ENCODE assay signal across 17 cellular contexts in the genomic region with DNA sequence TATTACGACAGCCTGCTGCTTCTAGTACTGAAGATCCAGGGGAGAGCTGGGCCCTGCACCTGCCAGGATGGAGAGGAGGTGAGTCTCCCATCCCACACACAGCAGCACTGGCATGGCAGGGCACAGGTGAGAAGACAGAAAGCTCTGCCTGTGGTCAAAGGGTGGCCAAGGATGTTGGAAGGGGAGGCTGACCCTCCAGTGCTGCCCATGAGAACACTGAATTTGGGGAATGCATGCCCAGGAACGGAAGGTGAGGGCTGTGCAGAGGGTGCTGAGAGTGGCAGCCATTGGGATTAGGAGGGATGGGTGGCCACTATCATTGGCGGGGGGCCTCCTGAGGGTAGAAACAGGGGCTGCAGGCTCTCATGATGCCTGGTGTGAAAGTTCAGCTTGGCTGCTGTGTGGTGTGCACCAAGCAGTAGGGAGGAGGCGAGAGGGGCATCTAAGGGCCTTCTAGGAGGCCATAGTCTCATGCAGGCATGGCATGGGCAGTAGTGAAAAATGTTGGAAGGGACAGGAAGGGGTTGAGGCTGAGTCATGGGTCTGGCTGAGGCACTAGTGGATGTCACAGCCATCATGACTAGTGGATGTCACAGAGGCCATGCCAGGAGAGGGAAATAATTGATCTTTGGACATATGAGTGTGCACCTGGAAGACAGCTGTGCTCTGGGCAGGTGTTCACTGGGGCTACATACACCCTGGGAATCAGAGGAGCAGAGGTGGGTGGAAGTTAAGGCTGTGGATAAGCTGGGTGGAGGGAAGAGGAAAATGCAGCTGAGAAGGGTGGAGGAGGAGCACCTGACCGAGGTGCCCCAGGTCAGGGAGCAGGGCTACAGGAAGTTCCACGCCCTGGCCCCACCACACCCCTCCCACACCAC. TPM values are rescaled to one million over a fixed set of nuclear protein-coding genes. Genes with fewer than 3 reads are reported as not detected.
A peak's percentile ranks its signal among the peaks of the same experiment; 100 is the strongest.
DNase-seq lines count a peak whose midpoint lies in the region; ATAC-seq, FAIRE-seq and TF ChIP-seq lines count a peak whose summit lies in the region.
"Had no signal": no experiment of that assay in that cellular context is flagged by ENCODE, and none has a peak within 500 bp of the region (broad histone marks: within the 10 kb centered on the region; RNA-seq: fewer than 3 reads in every experiment).

No MANE protein-coding gene starts in this region.

- no peaks in the 10 kb centered on the region for H3K9me3 ChIP-seq in thoracic aorta
- H3K9me3 ChIP-seq: testis had no signal

- no peak overlapping the region for H3K4me3 ChIP-seq in thoracic aorta
- H3K4me3 ChIP-seq: testis had no signal

- peaks cover 33% of the 10 kb centered on the region for H3K4me1 Mint-ChIP-seq in stimulated activated memory B cell treated with anti-CD40 and anti-IgM and Interleukin-4, amounts not matched to agents 10 μg/mL and 1 μg/mL and 100 μg/mL, for 72 hours

- H3K27ac Mint-ChIP-seq in stimulated activated memory B cell treated with anti-CD40 and anti-IgM and Interleukin-4, amounts not matched to agents 10 μg/mL and 1 μg/mL and 100 μg/mL, for 72 hours: no peak overlapping the region
- H3K27ac Mint-ChIP-seq: activated T-helper 17 cell treated with anti-CD3 and anti-CD28 coated beads, Interleukin-2, amount 50 U/mL, for 72 hours had no signal

- H3K4me3 Mint-ChIP-seq in stimulated activated memory B cell treated with anti-CD40 and anti-IgM and Interleukin-4, amounts not matched to agents 10 μg/mL and 1 μg/mL and 100 μg/mL, for 72 hours: no peak overlapping the region
- H3K4me3 Mint-ChIP-seq: activated T-helper 17 cell treated with anti-CD3 and anti-CD28 coated beads, Interleukin-2, amount 50 U/mL, for 72 hours had no signal

- no peaks in the 10 kb centered on the region for H3K36me3 Mint-ChIP-seq in stimulated activated memory B cell treated with anti-CD40 and anti-IgM and Interleukin-4, amounts not matched to agents 10 μg/mL and 1 μg/mL and 100 μg/mL, for 72 hours
- H3K36me3 Mint-ChIP-seq: T-cell had no signal

- no peak overlapping the region for H3K27ac ChIP-seq in thoracic aorta

- H3K4me1 ChIP-seq in thoracic aorta (ENCODE audit: control insufficient read depth in 1 of 2, low read depth in 2 of 2): peaks cover 11 to 14% of the 10 kb centered on the region in 2 donors

- no peaks in the 10 kb centered on the region for H3K27me3 ChIP-seq in thoracic aorta (replicated peaks; ENCODE audit: insufficient read depth)
- H3K27me3 ChIP-seq: testis had no signal

- DNase-seq in NCI-H510A treated with DMSO at 0.1 percent for 48 hours (lab: John Stamatoyannopoulos, UW): peak; percentile 28
- no peak for DNase-seq in NCI-H510A (lab: John Stamatoyannopoulos, UW)
- DNase-seq in RCC 7860 (ENCODE audit: low spot score): peak; percentile 30
- DNase-seq in islet precursor cell: peak; percentile 42
- no peak for DNase-seq in thoracic aorta (ENCODE audit: low spot score)
- no peak for DNase-seq in C1 segment of cervical spinal cord (lab: John Stamatoyannopoulos, UW)
- DNase-seq in frontal cortex (ENCODE audit: low spot score in 2 of 2): no peak
- DNase-seq: 8988T; activated CD4-positive, alpha-beta T cell treated with anti-CD3 and anti-CD28 coated beads for 4 hours; DMS 273 treated with DMSO at 0.1 percent for 48 hours; Karpas-422; NCI-H2107; T-cell; testis had no signal

- FAIRE-seq in RCC 7860 (lab: Jason Lieb, UNC) (no peak), frontal cortex (lab: Jason Lieb, UNC) (no peak)

- peak; percentile 22 for ATAC-seq in thoracic aorta (ENCODE audit: insufficient number of reproducible peaks, low FRiP score, low read depth)
- no peak for ATAC-seq in stimulated activated memory B cell treated with anti-CD40 and anti-IgM and Interleukin-4, amounts not matched to agents 10 μg/mL and 1 μg/mL and 100 μg/mL, for 72 hours
- ATAC-seq: activated T-helper 17 cell treated with anti-CD3 and anti-CD28 coated beads, Interleukin-2, amount 50 U/mL, for 72 hours; T-cell had no signal

- no peaks in the 10 kb centered on the region for H3K9me3 Mint-ChIP-seq in stimulated activated memory B cell treated with anti-CD40 and anti-IgM and Interleukin-4, amounts not matched to agents 10 μg/mL and 1 μg/mL and 100 μg/mL, for 72 hours
- H3K9me3 Mint-ChIP-seq: activated T-helper 17 cell treated with anti-CD3 and anti-CD28 coated beads, Interleukin-2, amount 50 U/mL, for 72 hours; T-cell had no signal

- no peaks in the 10 kb centered on the region for H3K36me3 ChIP-seq in thoracic aorta

- no peak for TF ChIP-seq CTCF in thoracic aorta (IDR thresholded peaks at IDR 0.05)

- H3K27me3 Mint-ChIP-seq in stimulated activated memory B cell treated with anti-CD40 and anti-IgM and Interleukin-4, amounts not matched to agents 10 μg/mL and 1 μg/mL and 100 μg/mL, for 72 hours: peaks cover 53% of the 10 kb centered on the region

RNA-seq across cellular contexts. Expression of gene LRRC74B, which starts 2.5 kb away (rescaled TPM):
- total RNA-seq in thoracic aorta: not detected
- under 0.01 TPM for total RNA-seq in frontal cortex
- total RNA-seq: activated T-helper 17 cell treated with anti-CD3 and anti-CD28 coated beads, Interleukin-2, amount 50 U/mL, for 72 hours; glomerular endothelial cell had no signal

RNA-seq across cellular contexts. Expression of gene SLC7A4, which starts 10.9 kb away (rescaled TPM):
- total RNA-seq in thoracic aorta (1 to 10 TPM in 1 of 2 donors, not detected in 1; 1.2 TPM), frontal cortex (2.0 TPM)
- total RNA-seq: activated T-helper 17 cell treated with anti-CD3 and anti-CD28 coated beads, Interleukin-2, amount 50 U/mL, for 72 hours; glomerular endothelial cell had no signal

RNA-seq across cellular contexts. Expression of gene P2RX6, which starts 28.3 kb away (rescaled TPM):
- total RNA-seq in thoracic aorta: under 1 TPM in 1 of 2 donors, not detected in 1; 0.81 TPM
- 0.41 TPM for total RNA-seq in frontal cortex

RNA-seq across cellular contexts. Expression of gene THAP7, which starts 41.3 kb away (rescaled TPM):
- 10 to 100 TPM; 38.3 to 60.0 TPM for total RNA-seq in thoracic aorta
- 22.0 TPM for total RNA-seq in frontal cortex

Comparison
In these comparisons a context has a peak if more than half of its experiments do, and no peak if none do; other contexts are left out.
1. DNase-seq: peak in NCI-H510A treated with DMSO at 0.1 percent for 48 hours (single experiment), RCC 7860 (single experiment) and islet precursor cell (single experiment); none in NCI-H510A (single experiment), thoracic aorta (single experiment), C1 segment of cervical spinal cord (0 of 14) and frontal cortex (0 of 2).